In genomic region chr3:167110906-167111305, GRCh38 we compare ENCODE assay signal across 15 cellular contexts.
DNase-seq lines count a peak whose midpoint lies in the region; ATAC-seq and TF ChIP-seq lines count a peak whose summit lies in the region.
"Had no signal": no experiment of that assay in that cellular context is flagged by ENCODE, and none has a peak within 500 bp of the region (broad histone marks: within the 10 kb centered on the region; RNA-seq: fewer than 3 reads in every experiment).

No MANE protein-coding gene starts in this region.

- DNase-seq in left ventricle myocardium inferior: peak; percentile 5
- no peak for DNase-seq in right atrium auricular region (ENCODE audit: low spot score)
- peak; percentile 70 for DNase-seq in RKO (ENCODE audit: low spot score)
- DNase-seq in left ventricle myocardium superior: peak; percentile 7
- DNase-seq in activated naive CD4-positive, alpha-beta T cell (lab: John Stamatoyannopoulos, UW): no peak
- DNase-seq in osteocyte (ENCODE audit: extremely low spot score, unreplicated experiment): no peak
- DNase-seq in CD1c-positive myeloid dendritic cell (ENCODE audit: extremely low spot score): no peak
- no peak for DNase-seq in activated naive CD4-positive, alpha-beta T cell treated with anti-CD3 and anti-CD28 coated beads, Interleukin-2, amount 50 U/mL, for 16 hours
- DNase-seq: body of pancreas; nephron progenitor cell; NK-92 treated with Interleukin-12 subunit alpha and Interleukin-12 subunit beta, amount 100 ng/mL, for 24 hours; stimulated activated CD4-positive, alpha-beta T cell treated with anti-CD3 and anti-CD28 coated beads, Interleukin-1b, Interleukin-23, amount 100 ng/mL, for 48 hours had no signal

- TF ChIP-seq CTCF in left ventricle myocardium inferior (IDR thresholded peaks at IDR 0.05; ENCODE audit: borderline replicate concordance): no peak
- TF ChIP-seq CTCF in right atrium auricular region (IDR thresholded peaks at IDR 0.05): no peak
- TF ChIP-seq CTCF in osteocyte (IDR thresholded peaks at IDR 0.05): no peak

- no peaks in the 10 kb centered on the region for H3K27me3 ChIP-seq in left ventricle myocardium inferior (ENCODE audit: low read depth)
- no peaks in the 10 kb centered on the region for H3K27me3 ChIP-seq in right atrium auricular region
- H3K27me3 ChIP-seq: body of pancreas had no signal

- H3K9me3 Mint-ChIP-seq in osteocyte (ENCODE audit: unreplicated experiment): no peaks in the 10 kb centered on the region
- H3K9me3 Mint-ChIP-seq: nephron progenitor cell; stimulated activated naive CD8-positive, alpha-beta T cell treated with anti-CD3 and anti-CD28 coated beads, Interleukin-15, Interleukin-2, amounts not matched to agents 100 ng/mL and 50 ng/mL, for 24 hours had no signal

- ATAC-seq in left ventricle myocardium superior: peak; percentile 46
- ATAC-seq: body of pancreas, esophagus mucosa, HCT116 had no signal

- intact Hi-C loops in left ventricle myocardium inferior (cut with micrococcal nuclease): no loop called here
- intact Hi-C loops in left ventricle myocardium superior (cut with micrococcal nuclease): no loop called here

- peaks cover 2% of the 10 kb centered on the region for H3K27me3 Mint-ChIP-seq in osteocyte (ENCODE audit: unreplicated experiment)
- H3K27me3 Mint-ChIP-seq: stimulated activated naive CD8-positive, alpha-beta T cell treated with anti-CD3 and anti-CD28 coated beads, Interleukin-15, Interleukin-2, amounts not matched to agents 100 ng/mL and 50 ng/mL, for 24 hours had no signal

- H3K4me3 Mint-ChIP-seq in osteocyte (ENCODE audit: unreplicated experiment): no peak overlapping the region
- H3K4me3 Mint-ChIP-seq: nephron progenitor cell; stimulated activated naive CD8-positive, alpha-beta T cell treated with anti-CD3 and anti-CD28 coated beads, Interleukin-15, Interleukin-2, amounts not matched to agents 100 ng/mL and 50 ng/mL, for 24 hours had no signal

- no peak overlapping the region for H3K27ac Mint-ChIP-seq in osteocyte (ENCODE audit: unreplicated experiment)
- H3K27ac Mint-ChIP-seq: nephron progenitor cell; stimulated activated naive CD8-positive, alpha-beta T cell treated with anti-CD3 and anti-CD28 coated beads, Interleukin-15, Interleukin-2, amounts not matched to agents 100 ng/mL and 50 ng/mL, for 24 hours had no signal

- H3K4me3 ChIP-seq in left ventricle myocardium inferior: no peak overlapping the region
- no peak overlapping the region for H3K4me3 ChIP-seq in right atrium auricular region
- H3K4me3 ChIP-seq: body of pancreas had no signal

- H3K27ac ChIP-seq in left ventricle myocardium inferior (replicated peaks) (no peak overlapping the region), right atrium auricular region (peak overlapping the region in 1 of 2 donors; percentile 47)
- H3K27ac ChIP-seq: body of pancreas had no signal

- H3K4me1 Mint-ChIP-seq in osteocyte (ENCODE audit: unreplicated experiment): no peaks in the 10 kb centered on the region

- H3K36me3 ChIP-seq in left ventricle myocardium inferior (no peaks in the 10 kb centered on the region), right atrium auricular region (no peaks in the 10 kb centered on the region)

- H3K4me1 ChIP-seq in left ventricle myocardium inferior (no peaks in the 10 kb centered on the region), right atrium auricular region (no peaks in the 10 kb centered on the region)
- H3K4me1 ChIP-seq: body of pancreas had no signal

- H3K36me3 Mint-ChIP-seq in osteocyte (ENCODE audit: unreplicated experiment): no peaks in the 10 kb centered on the region

- H3K9me3 ChIP-seq in left ventricle myocardium inferior (replicated peaks) (no peaks in the 10 kb centered on the region), right atrium auricular region (no peaks in the 10 kb centered on the region)
- H3K9me3 ChIP-seq: body of pancreas had no signal

Comparison
In these comparisons a context has a peak if more than half of its experiments do, and no peak if none do; other contexts are left out.
1. DNase-seq: peak in left ventricle myocardium inferior (single experiment), RKO (single experiment) and left ventricle myocardium superior (single experiment); none in right atrium auricular region (single experiment), activated naive CD4-positive, alpha-beta T cell (0 of 4), osteocyte (single experiment), CD1c-positive myeloid dendritic cell (single experiment) and activated naive CD4-positive, alpha-beta T cell treated with anti-CD3 and anti-CD28 coated beads, Interleukin-2, amount 50 U/mL, for 16 hours (single experiment).